In genomic region chr2:3601561-3602271, GRCh38 we compare ENCODE assay signal across 23 cellular contexts. TPM values are rescaled to one million over a fixed set of nuclear protein-coding genes. Genes with fewer than 3 reads are reported as not detected.
DNase-seq lines count a peak whose midpoint lies in the region; ATAC-seq and TF ChIP-seq lines count a peak whose summit lies in the region.
"Had no signal": no experiment of that assay in that cellular context is flagged by ENCODE, and none has a peak within 500 bp of the region (broad histone marks: within the 10 kb centered on the region; RNA-seq: fewer than 3 reads in every experiment).

No MANE protein-coding gene starts in this region.

- H3K27ac Mint-ChIP-seq in activated CD8-positive, alpha-beta T cell treated with anti-CD3 and anti-CD28 coated beads, Interleukin-2, amount 10 ng/mL, durations not matched to agents 7 days and 5 days, result no peak overlapping the region
- H3K27ac Mint-ChIP-seq in activated CD8-positive, alpha-beta T cell treated with anti-CD3 and anti-CD28 coated beads for 36 hours, result no peak overlapping the region
- H3K27ac Mint-ChIP-seq in chondrocyte (ENCODE audit: unreplicated experiment), result no peak overlapping the region
- no peak overlapping the region for H3K27ac Mint-ChIP-seq in activated CD4-positive, alpha-beta memory T cell treated with anti-CD3 and anti-CD28 coated beads for 36 hours
- H3K27ac Mint-ChIP-seq: GM23338 had no signal

- peaks cover 2% of the 10 kb centered on the region for H3K27me3 Mint-ChIP-seq in activated CD8-positive, alpha-beta T cell treated with anti-CD3 and anti-CD28 coated beads, Interleukin-2, amount 10 ng/mL, durations not matched to agents 7 days and 5 days (ENCODE audit: low read depth)
- no peaks in the 10 kb centered on the region for H3K27me3 Mint-ChIP-seq in activated CD8-positive, alpha-beta T cell treated with anti-CD3 and anti-CD28 coated beads for 36 hours
- peaks cover 9% of the 10 kb centered on the region for H3K27me3 Mint-ChIP-seq in chondrocyte (ENCODE audit: low read depth)
- peaks cover 2% of the 10 kb centered on the region for H3K27me3 Mint-ChIP-seq in activated CD4-positive, alpha-beta memory T cell treated with anti-CD3 and anti-CD28 coated beads for 36 hours

- DNase-seq in activated CD8-positive, alpha-beta T cell treated with anti-CD3 and anti-CD28 coated beads, Interleukin-2, amount 10 ng/mL, durations not matched to agents 7 days and 5 days, result peak; percentile 8
- no peak for DNase-seq in activated CD8-positive, alpha-beta T cell treated with anti-CD3 and anti-CD28 coated beads for 36 hours
- DNase-seq in chondrocyte (ENCODE audit: low spot score) (peak; percentile 56), lung (ENCODE audit: low spot score) (peak; percentile 26), posterior vena cava (ENCODE audit: low spot score) (peak; percentile 53)
- DNase-seq in activated CD4-positive, alpha-beta memory T cell treated with anti-CD3 and anti-CD28 coated beads for 36 hours, result no peak
- DNase-seq: 8988T, HCEC 1CT, IMR-90, NCI-H1105 treated with DMSO at 0.1 percent for 48 hours, NCI-H2029 treated with DMSO at 0.1 percent for 48 hours, NCI-H226, NCI-H510A treated with DMSO at 0.1 percent for 48 hours, NCI-H774, Peyer's patch had no signal

- 90 to 91% methylated on average over 22 of the region's 22 CpGs for whole genome bisulfite sequencing in lung, 2 donors

- POLR2A ChIA-PET in activated CD8-positive, alpha-beta T cell treated with anti-CD3 and anti-CD28 coated beads, Interleukin-2, amount 10 ng/mL, durations not matched to agents 7 days and 5 days (lab: Charles Lee), result no interaction called here
- POLR2A ChIA-PET in activated CD8-positive, alpha-beta T cell treated with anti-CD3 and anti-CD28 coated beads for 36 hours (lab: Charles Lee), result interaction anchor here (0.6 to 2.5 kb wide), 3 partner anchors 21 to 26 kb away, joined by 3 to 7 read pairs (median 3); no protein-coding TSS in a partner anchor
- POLR2A ChIA-PET in activated CD4-positive, alpha-beta memory T cell treated with anti-CD3 and anti-CD28 coated beads for 36 hours (lab: Charles Lee), result no interaction called here

- ATAC-seq in activated CD8-positive, alpha-beta T cell treated with anti-CD3 and anti-CD28 coated beads, Interleukin-2, amount 10 ng/mL, durations not matched to agents 7 days and 5 days, result no peak
- no peak for ATAC-seq in activated CD8-positive, alpha-beta T cell treated with anti-CD3 and anti-CD28 coated beads for 36 hours
- no peak for ATAC-seq in lung (ENCODE audit: insufficient read depth, low FRiP score)
- ATAC-seq in GM18520 (IDR thresholded peaks at IDR 0.05; ENCODE audit: unreplicated experiment), result no peak
- no peak for ATAC-seq in HG03457 (IDR thresholded peaks at IDR 0.05; ENCODE audit: unreplicated experiment)
- ATAC-seq: GM23338 had no signal

- no peaks in the 10 kb centered on the region for H3K36me3 Mint-ChIP-seq in activated CD8-positive, alpha-beta T cell treated with anti-CD3 and anti-CD28 coated beads, Interleukin-2, amount 10 ng/mL, durations not matched to agents 7 days and 5 days (ENCODE audit: low read depth)
- no peaks in the 10 kb centered on the region for H3K36me3 Mint-ChIP-seq in activated CD8-positive, alpha-beta T cell treated with anti-CD3 and anti-CD28 coated beads for 36 hours (ENCODE audit: low read depth)
- no peaks in the 10 kb centered on the region for H3K36me3 Mint-ChIP-seq in chondrocyte (ENCODE audit: low read depth)
- no peaks in the 10 kb centered on the region for H3K36me3 Mint-ChIP-seq in activated CD4-positive, alpha-beta memory T cell treated with anti-CD3 and anti-CD28 coated beads for 36 hours

- no peak overlapping the region for H3K27ac ChIP-seq in lung (ENCODE audit: low read depth in 1 of 2, low read length in 1 of 2)
- H3K27ac ChIP-seq: C4-2B, Peyer's patch, SJCRH30 had no signal

- H3K4me1 Mint-ChIP-seq in activated CD8-positive, alpha-beta T cell treated with anti-CD3 and anti-CD28 coated beads, Interleukin-2, amount 10 ng/mL, durations not matched to agents 7 days and 5 days (ENCODE audit: low read depth), result peaks cover 2% of the 10 kb centered on the region
- peaks cover 8% of the 10 kb centered on the region for H3K4me1 Mint-ChIP-seq in activated CD8-positive, alpha-beta T cell treated with anti-CD3 and anti-CD28 coated beads for 36 hours (ENCODE audit: low read depth)
- no peaks in the 10 kb centered on the region for H3K4me1 Mint-ChIP-seq in chondrocyte (ENCODE audit: low read depth)
- peaks cover 18% of the 10 kb centered on the region for H3K4me1 Mint-ChIP-seq in activated CD4-positive, alpha-beta memory T cell treated with anti-CD3 and anti-CD28 coated beads for 36 hours (ENCODE audit: low read depth)

- H3K4me3 Mint-ChIP-seq in activated CD8-positive, alpha-beta T cell treated with anti-CD3 and anti-CD28 coated beads, Interleukin-2, amount 10 ng/mL, durations not matched to agents 7 days and 5 days, result no peak overlapping the region
- no peak overlapping the region for H3K4me3 Mint-ChIP-seq in activated CD8-positive, alpha-beta T cell treated with anti-CD3 and anti-CD28 coated beads for 36 hours
- no peak overlapping the region for H3K4me3 Mint-ChIP-seq in chondrocyte (ENCODE audit: unreplicated experiment)
- H3K4me3 Mint-ChIP-seq in activated CD4-positive, alpha-beta memory T cell treated with anti-CD3 and anti-CD28 coated beads for 36 hours, result no peak overlapping the region
- H3K4me3 Mint-ChIP-seq: GM23338 had no signal

- no peaks in the 10 kb centered on the region for H3K36me3 ChIP-seq in lung (ENCODE audit: control insufficient read depth in 2 of 2, insufficient read depth in 2 of 2, low read length in 2 of 2)
- H3K36me3 ChIP-seq: Peyer's patch, SJCRH30 had no signal

- H3K9me3 ChIP-seq in lung (ENCODE audit: control insufficient read depth in 2 of 2, insufficient read depth in 1 of 2, low read length in 1 of 2), result no peaks in the 10 kb centered on the region
- H3K9me3 ChIP-seq: Peyer's patch, SJCRH30 had no signal

- TF ChIP-seq CTCF in activated CD8-positive, alpha-beta T cell treated with anti-CD3 and anti-CD28 coated beads for 36 hours (IDR thresholded peaks at IDR 0.05), result no peak
- no peak for TF ChIP-seq CTCF in chondrocyte (IDR thresholded peaks at IDR 0.05)
- TF ChIP-seq CTCF in lung (IDR thresholded peaks at IDR 0.05; ENCODE audit: control extremely low read depth, extremely low read depth), result no peak

- CTCF ChIA-PET in activated CD8-positive, alpha-beta T cell treated with anti-CD3 and anti-CD28 coated beads, Interleukin-2, amount 10 ng/mL, durations not matched to agents 7 days and 5 days (lab: Charles Lee), result no interaction called here
- CTCF ChIA-PET in activated CD8-positive, alpha-beta T cell treated with anti-CD3 and anti-CD28 coated beads for 36 hours (lab: Charles Lee), result no interaction called here
- CTCF ChIA-PET in activated CD4-positive, alpha-beta memory T cell treated with anti-CD3 and anti-CD28 coated beads for 36 hours (lab: Charles Lee), result no interaction called here

- no peak overlapping the region for H3K4me3 ChIP-seq in lung
- H3K4me3 ChIP-seq: GM23338, Peyer's patch had no signal

- intact Hi-C loops in activated CD8-positive, alpha-beta T cell treated with anti-CD3 and anti-CD28 coated beads for 36 hours (cut with micrococcal nuclease), result no loop called here
- intact Hi-C loops in posterior vena cava (cut with DNase I), result no loop called here
- intact Hi-C loops in activated CD4-positive, alpha-beta memory T cell treated with anti-CD3 and anti-CD28 coated beads for 36 hours (cut with micrococcal nuclease), result no loop called here

- H3K9me3 Mint-ChIP-seq in activated CD8-positive, alpha-beta T cell treated with anti-CD3 and anti-CD28 coated beads, Interleukin-2, amount 10 ng/mL, durations not matched to agents 7 days and 5 days (ENCODE audit: insufficient read depth), result no peaks in the 10 kb centered on the region
- H3K9me3 Mint-ChIP-seq in activated CD8-positive, alpha-beta T cell treated with anti-CD3 and anti-CD28 coated beads for 36 hours, result no peaks in the 10 kb centered on the region
- H3K9me3 Mint-ChIP-seq in chondrocyte (ENCODE audit: low read depth), result no peaks in the 10 kb centered on the region
- no peaks in the 10 kb centered on the region for H3K9me3 Mint-ChIP-seq in activated CD4-positive, alpha-beta memory T cell treated with anti-CD3 and anti-CD28 coated beads for 36 hours

- H3K27me3 ChIP-seq in lung (ENCODE audit: control insufficient read depth, insufficient read depth), result no peaks in the 10 kb centered on the region
- H3K27me3 ChIP-seq: Peyer's patch, SJCRH30 had no signal

- peaks cover 0 to 4% of the 10 kb centered on the region in 2 donors for H3K4me1 ChIP-seq in lung (ENCODE audit: control insufficient read depth in 2 of 2, insufficient read depth in 2 of 2, low read length in 2 of 2)
- H3K4me1 ChIP-seq: Peyer's patch, SJCRH30 had no signal

RNA-seq across cellular contexts. Expression of gene COLEC11, which starts 6.8 kb away (rescaled TPM):
- not detected for total RNA-seq in activated CD8-positive, alpha-beta T cell treated with anti-CD3 and anti-CD28 coated beads, Interleukin-2, amount 10 ng/mL, durations not matched to agents 7 days and 5 days
- under 1 TPM in 1 of 2 experiments, not detected in 1; 0.49 TPM for total RNA-seq in activated CD8-positive, alpha-beta T cell treated with anti-CD3 and anti-CD28 coated beads for 36 hours
- total RNA-seq in chondrocyte (not detected in 3 replicates), lung (1 to 10 TPM in 1 of 2 donors, under 1 TPM in 1; 0.71 to 2.0 TPM), posterior vena cava (1 to 10 TPM in 1 of 2 donors, under 1 TPM in 1; 0.71 to 3.8 TPM)
- polyA plus RNA-seq in lung, result 1 to 10 TPM; 1.9 to 3.7 TPM
- under 1 TPM in 1 of 2 experiments, not detected in 1; 0.31 TPM for total RNA-seq in activated CD4-positive, alpha-beta memory T cell treated with anti-CD3 and anti-CD28 coated beads for 36 hours
- total RNA-seq: Daoy had no signal

RNA-seq across cellular contexts. Expression of gene RPS7, which starts 26.7 kb away (rescaled TPM):
- 1,000 to 10,000 TPM; 1,229 to 1,232 TPM for total RNA-seq in activated CD8-positive, alpha-beta T cell treated with anti-CD3 and anti-CD28 coated beads, Interleukin-2, amount 10 ng/mL, durations not matched to agents 7 days and 5 days
- 1,000 to 10,000 TPM; 1,838 to 1,893 TPM for total RNA-seq in activated CD8-positive, alpha-beta T cell treated with anti-CD3 and anti-CD28 coated beads for 36 hours
- 724 to 826 TPM (median 808 TPM) in 3 replicates for total RNA-seq in chondrocyte
- 1,000 to 10,000 TPM; 1,011 to 1,210 TPM for total RNA-seq in lung
- 1,000 to 10,000 TPM; 1,447 to 3,656 TPM for polyA plus RNA-seq in lung
- 1,000 to 10,000 TPM; 1,084 to 1,219 TPM for total RNA-seq in posterior vena cava
- 1,000 to 10,000 TPM; 1,694 to 1,737 TPM for total RNA-seq in activated CD4-positive, alpha-beta memory T cell treated with anti-CD3 and anti-CD28 coated beads for 36 hours

RNA-seq across cellular contexts. Expression of gene RNASEH1, which starts 43.6 kb away (rescaled TPM):
- 10 to 100 TPM; 27.1 to 28.9 TPM for total RNA-seq in activated CD8-positive, alpha-beta T cell treated with anti-CD3 and anti-CD28 coated beads, Interleukin-2, amount 10 ng/mL, durations not matched to agents 7 days and 5 days
- 10 to 100 TPM; 23.4 to 24.7 TPM for total RNA-seq in activated CD8-positive, alpha-beta T cell treated with anti-CD3 and anti-CD28 coated beads for 36 hours
- total RNA-seq in chondrocyte (28.9 to 32.7 TPM (median 29.2 TPM) in 3 replicates), lung (10 to 100 TPM; 13.2 to 24.5 TPM), posterior vena cava (10 to 100 TPM; 20.7 to 23.9 TPM)
- polyA plus RNA-seq in lung, result 10 to 100 TPM in 1 of 2 donors, 1 to 10 TPM in 1; 9.6 to 17.3 TPM
- 10 to 100 TPM; 23.6 to 24.8 TPM for total RNA-seq in activated CD4-positive, alpha-beta memory T cell treated with anti-CD3 and anti-CD28 coated beads for 36 hours

RNA-seq across cellular contexts. Expression of gene ALLC, which starts 56.3 kb away (rescaled TPM):
- total RNA-seq in activated CD8-positive, alpha-beta T cell treated with anti-CD3 and anti-CD28 coated beads, Interleukin-2, amount 10 ng/mL, durations not matched to agents 7 days and 5 days, result not detected
- not detected for total RNA-seq in activated CD8-positive, alpha-beta T cell treated with anti-CD3 and anti-CD28 coated beads for 36 hours
- total RNA-seq in chondrocyte, result not detected in 3 replicates
- total RNA-seq in lung, result not detected
- under 1 TPM in 1 of 2 donors, not detected in 1; 0.06 TPM for polyA plus RNA-seq in lung
- total RNA-seq in posterior vena cava, result not detected
- total RNA-seq in activated CD4-positive, alpha-beta memory T cell treated with anti-CD3 and anti-CD28 coated beads for 36 hours, result not detected
- total RNA-seq: GM23338, IMR-90, OCI-LY7, Peyer's patch, SJCRH30 had no signal
- polyA plus RNA-seq: AG04450, GM23338, IMR-90 had no signal

Comparison
In these comparisons a context has a peak if more than half of its experiments do, and no peak if none do; other contexts are left out.
1. DNase-seq: peak in activated CD8-positive, alpha-beta T cell treated with anti-CD3 and anti-CD28 coated beads, Interleukin-2, amount 10 ng/mL, durations not matched to agents 7 days and 5 days (single experiment), chondrocyte (single experiment), lung (single experiment) and posterior vena cava (single experiment); none in activated CD8-positive, alpha-beta T cell treated with anti-CD3 and anti-CD28 coated beads for 36 hours (single experiment) and activated CD4-positive, alpha-beta memory T cell treated with anti-CD3 and anti-CD28 coated beads for 36 hours (single experiment).